Comparison of ENCODE assay signal across 17 cellular contexts in genomic region chr6:167933290-167933689, GRCh38.
DNase-seq lines count a peak whose midpoint lies in the region; ATAC-seq, FAIRE-seq and TF ChIP-seq lines count a peak whose summit lies in the region.
"Had no signal": no experiment of that assay in that cellular context is flagged by ENCODE, and none has a peak within 500 bp of the region (broad histone marks: within the 10 kb centered on the region; RNA-seq: fewer than 3 reads in every experiment).

No MANE protein-coding gene starts in this region.

- H3K9me3 Mint-ChIP-seq in activated naive CD4-positive, alpha-beta T cell treated with anti-CD3 and anti-CD28 coated beads, Interleukin-2, amount 10 ng/mL, durations not matched to agents 7 days and 5 days = no peaks in the 10 kb centered on the region
- H3K9me3 Mint-ChIP-seq: activated naive CD8-positive, alpha-beta T cell treated with anti-CD3 and anti-CD28 coated beads for 36 hours had no signal

- CTCF ChIA-PET in activated naive CD4-positive, alpha-beta T cell treated with anti-CD3 and anti-CD28 coated beads, Interleukin-2, amount 10 ng/mL, durations not matched to agents 7 days and 5 days (lab: Charles Lee) = no interaction called here

- H3K27me3 ChIP-seq in bronchial epithelial cell (ENCODE audit: control insufficient read depth, insufficient read depth, low read length) = no peaks in the 10 kb centered on the region
- H3K27me3 ChIP-seq: BE2C, uterus had no signal

- H3K27me3 Mint-ChIP-seq in activated naive CD4-positive, alpha-beta T cell treated with anti-CD3 and anti-CD28 coated beads, Interleukin-2, amount 10 ng/mL, durations not matched to agents 7 days and 5 days = no peaks in the 10 kb centered on the region

- no peaks in the 10 kb centered on the region for H3K4me1 Mint-ChIP-seq in activated naive CD4-positive, alpha-beta T cell treated with anti-CD3 and anti-CD28 coated beads, Interleukin-2, amount 10 ng/mL, durations not matched to agents 7 days and 5 days
- H3K4me1 Mint-ChIP-seq: activated naive CD8-positive, alpha-beta T cell treated with anti-CD3 and anti-CD28 coated beads for 36 hours had no signal

- H3K27ac Mint-ChIP-seq in activated naive CD4-positive, alpha-beta T cell treated with anti-CD3 and anti-CD28 coated beads, Interleukin-2, amount 10 ng/mL, durations not matched to agents 7 days and 5 days = no peak overlapping the region
- H3K27ac Mint-ChIP-seq: activated naive CD8-positive, alpha-beta T cell treated with anti-CD3 and anti-CD28 coated beads for 36 hours had no signal

- no peaks in the 10 kb centered on the region for H3K36me3 Mint-ChIP-seq in activated naive CD4-positive, alpha-beta T cell treated with anti-CD3 and anti-CD28 coated beads, Interleukin-2, amount 10 ng/mL, durations not matched to agents 7 days and 5 days

- DNase-seq in NCI-H146 (lab: John Stamatoyannopoulos, UW) (peak; percentile 27), NCI-H146 treated with DMSO at 0.1 percent for 48 hours (lab: John Stamatoyannopoulos, UW; ENCODE audit: unreplicated experiment) (no peak), bronchial epithelial cell (ENCODE audit: low read depth) (peak; percentile 35), kidney tubule cell (ENCODE audit: low spot score) (peak; percentile 48), renal cortical epithelial cell (ENCODE audit: low read depth) (peak; percentile 84), midbrain (lab: John Stamatoyannopoulos, UW) (no peak)
- DNase-seq in activated naive CD4-positive, alpha-beta T cell treated with anti-CD3 and anti-CD28 coated beads, Interleukin-2, amount 10 ng/mL, durations not matched to agents 7 days and 5 days = no peak
- DNase-seq: activated CD4-positive, alpha-beta T cell treated with anti-CD3 and anti-CD28 coated beads for 4 hours; activated naive CD8-positive, alpha-beta T cell treated with anti-CD3 and anti-CD28 coated beads for 36 hours; BE2C; COR-L47; OCI-M1; SIG-M5; stimulated activated CD4-positive, alpha-beta T cell treated with anti-CD3 and anti-CD28 coated beads, Interleukin-12 subunit alpha, Interleukin-12 subunit beta, amount 100 ng/mL, for 4 hours; T-helper 1 cell; uterus had no signal

- peaks cover 7% of the 10 kb centered on the region for H3K36me3 ChIP-seq in bronchial epithelial cell (ENCODE audit: control insufficient read depth, insufficient read depth, low read length)
- H3K36me3 ChIP-seq: uterus had no signal

- ATAC-seq in HG02840 (IDR thresholded peaks at IDR 0.05; ENCODE audit: low FRiP score, unreplicated experiment) = no peak

- H3K4me3 ChIP-seq in bronchial epithelial cell (ENCODE audit: low read depth, low read length) = no peak overlapping the region
- H3K4me3 ChIP-seq: uterus had no signal

- FAIRE-seq in bronchial epithelial cell (lab: Jason Lieb, UNC) = no peak

- TF ChIP-seq CTCF in bronchial epithelial cell (IDR thresholded peaks at IDR 0.05; ENCODE audit: insufficient read depth, low read length, severe bottlenecking) = no peak

- no peak overlapping the region for H3K4me3 Mint-ChIP-seq in activated naive CD4-positive, alpha-beta T cell treated with anti-CD3 and anti-CD28 coated beads, Interleukin-2, amount 10 ng/mL, durations not matched to agents 7 days and 5 days
- H3K4me3 Mint-ChIP-seq: activated naive CD8-positive, alpha-beta T cell treated with anti-CD3 and anti-CD28 coated beads for 36 hours had no signal

Comparison
In these comparisons a context has a peak if more than half of its experiments do, and no peak if none do; other contexts are left out.
1. DNase-seq: peak in NCI-H146 (single experiment), bronchial epithelial cell (single experiment), kidney tubule cell (single experiment) and renal cortical epithelial cell (single experiment); none in NCI-H146 treated with DMSO at 0.1 percent for 48 hours (single experiment), activated naive CD4-positive, alpha-beta T cell treated with anti-CD3 and anti-CD28 coated beads, Interleukin-2, amount 10 ng/mL, durations not matched to agents 7 days and 5 days (single experiment) and midbrain (single experiment).